ENCODE assay signal across 14 cellular contexts in genomic region chr2:110804433-110804832, GRCh38.
"Had no signal": no experiment of that assay in that cellular context is flagged by ENCODE, and none has a peak within 500 bp of the region (broad histone marks: within the 10 kb centered on the region; RNA-seq: fewer than 3 reads in every experiment).

No MANE protein-coding gene starts in this region.

- H3K27ac Mint-ChIP-seq: mesothelial cell of epicardium, progenitor cell of endocrine pancreas, type B pancreatic cell had no signal

- H3K4me1 Mint-ChIP-seq: mesothelial cell of epicardium had no signal

- H3K4me3 Mint-ChIP-seq: brain, mesothelial cell of epicardium, type B pancreatic cell had no signal

- H3K9me3 ChIP-seq: thoracic aorta, vagina had no signal

- H3K36me3 Mint-ChIP-seq: brain, mesothelial cell of epicardium had no signal

- ATAC-seq: gastroesophageal sphincter, left ventricle myocardium superior had no signal

- H3K27ac ChIP-seq: epithelial cell of prostate, gastroesophageal sphincter, thoracic aorta, vagina, VCaP had no signal

- H3K27me3 ChIP-seq: vagina had no signal

- H3K4me1 ChIP-seq: gastroesophageal sphincter, vagina had no signal

- H3K36me3 ChIP-seq: gastroesophageal sphincter, thoracic aorta, vagina had no signal

- H3K4me3 ChIP-seq: gastroesophageal sphincter, thoracic aorta, vagina had no signal

- DNase-seq: activated gamma-delta T cell, aorta, hypothalamus, left ventricle myocardium superior, mammary epithelial cell had no signal
